In the genomic region with DNA sequence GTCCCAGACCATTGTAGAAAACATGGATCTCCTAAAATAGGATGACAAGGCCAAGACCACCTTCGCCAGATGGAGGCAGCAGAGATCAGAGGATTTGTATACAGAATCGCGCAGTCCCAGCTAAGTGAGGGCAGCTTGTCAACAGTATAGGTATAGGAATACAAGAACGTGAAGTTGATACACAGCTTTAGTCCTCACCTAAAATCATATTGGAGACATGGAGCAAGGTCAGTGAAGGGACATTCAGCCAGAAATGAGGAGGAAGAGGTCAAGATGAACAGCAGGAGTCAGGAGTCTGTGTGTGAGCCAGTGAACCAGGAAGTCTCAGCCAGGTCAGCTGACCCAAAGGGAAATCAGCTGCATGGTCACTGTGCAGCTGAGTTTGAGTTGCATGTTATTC, we compare ENCODE assay signal across 13 cellular contexts.
DNase-seq lines count a peak whose midpoint lies in the region; ATAC-seq and TF ChIP-seq lines count a peak whose summit lies in the region.
"Had no signal": no experiment of that assay in that cellular context is flagged by ENCODE, and none has a peak within 500 bp of the region (broad histone marks: within the 10 kb centered on the region; RNA-seq: fewer than 3 reads in every experiment).

No MANE protein-coding gene starts in this region.

- POLR2A ChIA-PET in GM10248 (lab: Yijun Ruan, JAX) = no interaction called here
- POLR2A ChIA-PET in activated CD4-positive, alpha-beta memory T cell treated with anti-CD3 and anti-CD28 coated beads for 36 hours (lab: Charles Lee) = no interaction called here

- in situ Hi-C loops in KBM-7 (cut with MboI; ENCODE audit: low pct_unique_long_range_greater_than_20kb, low sequenced_read_pairs) = no loop called here

- no peak for DNase-seq in GM10248 (ENCODE audit: extremely low spot score)
- DNase-seq in KBM-7 = peak; percentile 73
- DNase-seq in activated CD4-positive, alpha-beta memory T cell treated with anti-CD3 and anti-CD28 coated beads for 36 hours = peak; percentile 27
- DNase-seq in lower lobe of right lung = no peak
- no peak for DNase-seq in DMS114 treated with DMSO at 0.1 percent for 48 hours (lab: John Stamatoyannopoulos, UW; ENCODE audit: unreplicated experiment)
- DNase-seq in heart right ventricle = no peak
- DNase-seq in cardiac septum (ENCODE audit: low spot score) = no peak
- DNase-seq in LoVo (ENCODE audit: low spot score) = no peak
- DNase-seq: activated CD8-positive, alpha-beta memory T cell treated with anti-CD3 and anti-CD28 coated beads for 24 hours; esophagus squamous epithelium; NCI-H1105 had no signal

- no peak overlapping the region for H3K4me3 Mint-ChIP-seq in activated CD4-positive, alpha-beta memory T cell treated with anti-CD3 and anti-CD28 coated beads for 36 hours

- no peaks in the 10 kb centered on the region for H3K9me3 Mint-ChIP-seq in activated CD4-positive, alpha-beta memory T cell treated with anti-CD3 and anti-CD28 coated beads for 36 hours

- intact Hi-C loops in activated CD4-positive, alpha-beta memory T cell treated with anti-CD3 and anti-CD28 coated beads for 36 hours (cut with micrococcal nuclease) = loop anchor here (5.0 kb wide), 1 partner anchor 574 kb away; no protein-coding TSS in a partner anchor
- intact Hi-C loops in lower lobe of right lung (cut with DNase I) (no loop called here), heart right ventricle (cut with DNase I) (no loop called here), cardiac septum (cut with DNase I) (no loop called here)

- peak; percentile 42 for TF ChIP-seq CTCF in GM10248 (IDR thresholded peaks at IDR 0.05; ENCODE audit: control extremely low read depth, extremely low read depth, low read depth, missing control alignments)
- TF ChIP-seq CTCF in lower lobe of right lung (IDR thresholded peaks at IDR 0.05) = peak; percentile 8
- peak in 1 of 9 donors; percentile 12 for TF ChIP-seq CTCF in heart right ventricle (IDR thresholded peaks at IDR 0.05)

- H3K9me3 ChIP-seq in lower lobe of right lung (no peaks in the 10 kb centered on the region), heart right ventricle (peaks cover 0 to 20% (median 0%) of the 10 kb centered on the region in 11 donors)
- H3K9me3 ChIP-seq: esophagus squamous epithelium had no signal

- H3K4me1 ChIP-seq in lower lobe of right lung (no peaks in the 10 kb centered on the region), heart right ventricle (no peaks in the 10 kb centered on the region)
- H3K4me1 ChIP-seq: esophagus squamous epithelium had no signal

- H3K36me3 ChIP-seq in lower lobe of right lung (no peaks in the 10 kb centered on the region), heart right ventricle (no peaks in the 10 kb centered on the region)
- H3K36me3 ChIP-seq: esophagus squamous epithelium had no signal

- H3K4me3 ChIP-seq in lower lobe of right lung (no peak overlapping the region), heart right ventricle (no peak overlapping the region)
- H3K4me3 ChIP-seq: esophagus squamous epithelium had no signal

- no peak overlapping the region for H3K27ac Mint-ChIP-seq in activated CD4-positive, alpha-beta memory T cell treated with anti-CD3 and anti-CD28 coated beads for 36 hours

- H3K27me3 Mint-ChIP-seq in activated CD4-positive, alpha-beta memory T cell treated with anti-CD3 and anti-CD28 coated beads for 36 hours = peaks cover 17% of the 10 kb centered on the region

- ATAC-seq in lower lobe of right lung (peak; percentile 41 to 51), heart right ventricle (no peak)
- ATAC-seq: left colon had no signal

- 94% methylated on average over 4 of the region's 4 CpGs for WGBS in heart right ventricle, 2 donors

- H3K36me3 Mint-ChIP-seq in activated CD4-positive, alpha-beta memory T cell treated with anti-CD3 and anti-CD28 coated beads for 36 hours = no peaks in the 10 kb centered on the region

- H3K27me3 ChIP-seq in lower lobe of right lung (ENCODE audit: low read depth) = no peaks in the 10 kb centered on the region
- no peaks in the 10 kb centered on the region for H3K27me3 ChIP-seq in heart right ventricle

- H3K4me1 Mint-ChIP-seq in activated CD4-positive, alpha-beta memory T cell treated with anti-CD3 and anti-CD28 coated beads for 36 hours (ENCODE audit: low read depth) = peaks cover 5% of the 10 kb centered on the region

- H3K27ac ChIP-seq in lower lobe of right lung (no peak overlapping the region), heart right ventricle (no peak overlapping the region)
- H3K27ac ChIP-seq: esophagus squamous epithelium, RWPE1 had no signal

- CTCF ChIA-PET in GM10248 (lab: Yijun Ruan, JAX) = interaction anchor here (0.6 to 1.7 kb wide), 9 partner anchors 13 to 844 kb away, joined by 3 to 6 read pairs (median 3); no protein-coding TSS in a partner anchor
- CTCF ChIA-PET in activated CD4-positive, alpha-beta memory T cell treated with anti-CD3 and anti-CD28 coated beads for 36 hours (lab: Charles Lee) = interaction anchor here (0.6 to 1.7 kb wide), 6 partner anchors 76 to 682 kb away, joined by 3 to 4 read pairs (median 3); no protein-coding TSS in a partner anchor

Comparison
In these comparisons a context has a peak if more than half of its experiments do, and no peak if none do; other contexts are left out.
1. DNase-seq: peak in KBM-7 (single experiment) and activated CD4-positive, alpha-beta memory T cell treated with anti-CD3 and anti-CD28 coated beads for 36 hours (single experiment); none in GM10248 (single experiment), lower lobe of right lung (single experiment), DMS114 treated with DMSO at 0.1 percent for 48 hours (single experiment), heart right ventricle (0 of 2), cardiac septum (single experiment) and LoVo (single experiment).
2. ATAC-seq: peak in lower lobe of right lung (2 of 2); none in heart right ventricle (0 of 8).